ENCODE assay signal across 8 cellular contexts in the genomic region with DNA sequence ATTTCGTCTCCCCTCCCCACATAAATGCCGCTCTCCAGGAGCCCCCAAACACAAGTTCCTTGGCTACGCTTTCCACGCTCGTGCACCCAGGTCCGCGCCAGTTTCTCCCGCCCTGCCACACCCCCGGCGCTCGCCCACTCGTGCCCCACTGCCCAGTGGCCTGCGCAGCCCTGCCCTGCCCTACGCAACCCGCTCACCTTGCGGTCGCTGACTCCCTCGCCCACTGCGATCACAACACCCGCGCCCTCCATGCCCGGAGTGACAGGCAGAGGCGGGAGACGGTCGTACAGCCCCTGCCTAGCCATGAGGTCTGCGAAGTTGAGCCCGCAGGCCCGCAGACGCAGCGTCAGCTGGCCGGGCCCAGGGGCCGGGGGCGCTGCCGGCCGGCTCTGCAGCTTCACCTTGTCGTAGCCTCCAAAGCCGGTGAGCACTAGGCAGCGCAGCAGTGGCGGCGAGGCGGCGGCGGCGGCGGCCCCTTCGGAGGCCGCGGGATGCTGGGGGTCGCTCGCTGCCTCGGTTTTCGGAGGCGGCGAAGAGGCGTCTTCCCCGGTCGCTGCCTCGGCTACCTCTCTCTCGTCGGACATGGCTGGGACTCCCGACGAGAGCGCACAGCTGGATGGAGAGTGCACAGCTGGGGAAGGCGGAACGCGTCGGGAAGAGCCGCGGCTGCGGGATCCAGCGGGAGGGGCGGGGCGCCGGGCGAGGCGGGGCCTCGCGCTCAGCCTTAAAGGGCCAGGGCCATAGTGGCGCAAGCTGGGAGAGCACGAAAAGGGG. TPM values are rescaled to one million over a fixed set of nuclear protein-coding genes. Genes with fewer than 3 reads are reported as not detected.
DNase-seq lines count a peak whose midpoint lies in the region; ATAC-seq and TF ChIP-seq lines count a peak whose summit lies in the region.

A gene (minus strand): TSS at position 647 of the 774 bp plus-strand sequence. CDS start 63 bp downstream, at position 584.

- H3K23ac ChIP-seq in mesenchymal stem cell (ENCODE audit: low read length in 2 of 2): peak within 1 kb of the TSS; percentile 37 to 96

- no peak within 1 kb of the TSS for H2BK5ac ChIP-seq in mesenchymal stem cell (ENCODE audit: low read depth, low read length, poor library complexity, severe bottlenecking)

- H3K4me3 Mint-ChIP-seq in endodermal cell: peak within 1 kb of the TSS; percentile 98

- no peaks in the 10 kb centered on the region for H3K9me3 Mint-ChIP-seq in endodermal cell

- peaks cover 13% of the 10 kb centered on the region for H3K4me1 Mint-ChIP-seq in endodermal cell

- peak within 1 kb of the TSS; percentile 57 for H2BK15ac ChIP-seq in mesenchymal stem cell (ENCODE audit: low read depth, poor library complexity, severe bottlenecking)

- peak within 1 kb of the TSS; percentile 43 for H2AFZ ChIP-seq in mesenchymal stem cell (ENCODE audit: low read depth, low read length)

- H4K8ac ChIP-seq in mesenchymal stem cell (ENCODE audit: low read length): peak within 1 kb of the TSS; percentile 94

- peak within 1 kb of the TSS; percentile 79 for H3K4ac ChIP-seq in mesenchymal stem cell (ENCODE audit: low read depth in 1 of 2, low read length in 2 of 2)

- H3K4me1 ChIP-seq in NT2/D1 (ENCODE audit: insufficient read depth, insufficient read length): peaks cover 17% of the 10 kb centered on the region
- H3K4me1 ChIP-seq in endodermal cell (ENCODE audit: control insufficient read depth, insufficient read depth, low read length): peaks cover 12% of the 10 kb centered on the region
- peaks cover 24% of the 10 kb centered on the region for H3K4me1 ChIP-seq in mesenchymal stem cell (ENCODE audit: control insufficient read depth, insufficient read depth, low read depth, low read length)

- 0 to 2% methylated on average over 8 to 80 of the region's 80 CpGs for WGBS in endodermal cell (ENCODE audit: insufficient coverage in 1 of 2, insufficient read length in 1 of 2), 2 experiments
- under 1% methylated on average over 71 of the region's 80 CpGs for WGBS in mesenchymal stem cell

- H3K27ac ChIP-seq in endodermal cell (ENCODE audit: low read depth, low read length) (peak within 1 kb of the TSS; percentile 81), mesenchymal stem cell (ENCODE audit: low read length, poor library complexity, severe bottlenecking) (peak within 1 kb of the TSS; percentile 41)

- peaks cover 10% of the 10 kb centered on the region for H3K79me1 ChIP-seq in mesenchymal stem cell (replicated peaks; ENCODE audit: low read length, poor library complexity, severe bottlenecking)

- in situ Hi-C loops in Caki2 (cut with HindIII; ENCODE audit: low pct_unique_long_range_greater_than_20kb, low sequenced_read_pairs): no loop called here

- DNase-seq in Caki2 (ENCODE audit: low read depth) (peak; percentile 77), HK-2 (ENCODE audit: unreplicated experiment) (peak; percentile 76), NT2/D1 (ENCODE audit: low read depth, low spot score) (peak; percentile 68), activated T-cell treated with anti-CD3 and anti-CD28 coated beads for 1 hour (ENCODE audit: low read depth) (peak; percentile 61), endodermal cell (peak; percentile 97), mesenchymal stem cell (peak; percentile 86)
- peak; percentile 20 to 23 for DNase-seq in stimulated activated CD8-positive, alpha-beta memory T cell treated with anti-CD3 and anti-CD28 coated beads, Interleukin-15, amount 100 ng/mL, for 4 hours (ENCODE audit: low read depth in 2 of 2)

- H3K27me3 Mint-ChIP-seq in endodermal cell (ENCODE audit: insufficient read depth): no peaks in the 10 kb centered on the region

- H3K27me3 ChIP-seq in NT2/D1 (ENCODE audit: insufficient read depth, insufficient read length) (no peaks in the 10 kb centered on the region), endodermal cell (ENCODE audit: control insufficient read depth, insufficient read depth, low read length, poor library complexity, severe bottlenecking) (no peaks in the 10 kb centered on the region), mesenchymal stem cell (ENCODE audit: control insufficient read depth in 1 of 2, insufficient read depth in 1 of 2, low read length in 2 of 2) (no peaks in the 10 kb centered on the region)

- peak within 1 kb of the TSS; percentile 97 for H3K27ac Mint-ChIP-seq in endodermal cell

- peak within 1 kb of the TSS; percentile 98 to 99 for H3K18ac ChIP-seq in mesenchymal stem cell (ENCODE audit: low read depth in 1 of 2, low read length in 2 of 2)

- peak within 1 kb of the TSS; percentile 96 for H2BK120ac ChIP-seq in mesenchymal stem cell (ENCODE audit: low read depth, low read length)

- H2AK5ac ChIP-seq in mesenchymal stem cell (ENCODE audit: low read length, severe bottlenecking): no peak within 1 kb of the TSS

- H3K36me3 ChIP-seq in NT2/D1 (ENCODE audit: insufficient read depth, insufficient read length, low read length): peaks cover 22% of the 10 kb centered on the region
- peaks cover 29% of the 10 kb centered on the region for H3K36me3 ChIP-seq in endodermal cell (ENCODE audit: control insufficient read depth, insufficient read depth, low read length)
- peaks cover 20 to 31% of the 10 kb centered on the region in 2 experiments for H3K36me3 ChIP-seq in mesenchymal stem cell (ENCODE audit: control insufficient read depth in 1 of 2, insufficient read depth in 2 of 2, low read depth in 1 of 2, low read length in 2 of 2)

- peak; percentile 31 for TF ChIP-seq CTCF in endodermal cell (conservative IDR thresholded peaks at IDR 0.05)

- peak within 1 kb of the TSS in 1 of 2 experiments; percentile 60 for H2BK12ac ChIP-seq in mesenchymal stem cell (ENCODE audit: low read length in 2 of 2)

- H4K91ac ChIP-seq in mesenchymal stem cell (ENCODE audit: low read length): peak within 1 kb of the TSS; percentile 99

- no peak for ATAC-seq in HG02588 (IDR thresholded peaks at IDR 0.05; ENCODE audit: unreplicated experiment)

- H3K9me3 ChIP-seq in NT2/D1 (ENCODE audit: insufficient read depth, low read length): no peaks in the 10 kb centered on the region
- no peaks in the 10 kb centered on the region for H3K9me3 ChIP-seq in endodermal cell (ENCODE audit: control insufficient read depth, low read length)
- no peaks in the 10 kb centered on the region for H3K9me3 ChIP-seq in mesenchymal stem cell (ENCODE audit: control insufficient read depth, low read length)

- H3K4me2 ChIP-seq in mesenchymal stem cell (ENCODE audit: low read length, poor library complexity, severe bottlenecking): peak within 1 kb of the TSS; percentile 77

- peak within 1 kb of the TSS; percentile 25 to 99 for H3K14ac ChIP-seq in mesenchymal stem cell (ENCODE audit: low read length in 2 of 2)

- H3K4me3 ChIP-seq in NT2/D1 (ENCODE audit: insufficient read length, low read depth) (peak within 1 kb of the TSS; percentile 99), endodermal cell (ENCODE audit: low read length) (peak within 1 kb of the TSS; percentile 93), mesenchymal stem cell (ENCODE audit: insufficient read depth in 1 of 2, low read depth in 1 of 2, low read length in 2 of 2) (peak within 1 kb of the TSS; percentile 95 to 99)

- peaks cover 25% of the 10 kb centered on the region for H3K36me3 Mint-ChIP-seq in endodermal cell (ENCODE audit: low read depth)

- peak within 1 kb of the TSS; percentile 97 for H3K9ac ChIP-seq in NT2/D1 (ENCODE audit: insufficient read length, low read depth)
- peak within 1 kb of the TSS; percentile 75 for H3K9ac ChIP-seq in endodermal cell (ENCODE audit: extremely low read depth, low read length, poor library complexity, severe bottlenecking)
- H3K9ac ChIP-seq in mesenchymal stem cell (ENCODE audit: low read length): peak within 1 kb of the TSS; percentile 96

RNA-seq across cellular contexts. Expression of the gene that starts here (rescaled TPM):
- total RNA-seq in Caki2 (2014; rRNA removed; shearing (Covaris generic); ENCODE audit: low replicate concordance): 163 and 181 TPM in 2 replicates
- total RNA-seq in endodermal cell: 100 to 1,000 TPM; 306 to 402 TPM
- 281 TPM for polyA plus RNA-seq in endodermal cell (2013, experiment 1 of 2)
- 251 TPM for polyA plus RNA-seq in endodermal cell (2013, experiment 2 of 2)
- polyA plus RNA-seq in mesenchymal stem cell (2013, experiment 1 of 2): 775 TPM
- 762 TPM for polyA plus RNA-seq in mesenchymal stem cell (2013, experiment 2 of 2)

Comparison
In these comparisons a context has a peak if more than half of its experiments do, and no peak if none do; other contexts are left out.
1. DNase-seq: peak in every context shown above with its lines; median percentile 97 in endodermal cell; 86 in mesenchymal stem cell; 77 in Caki2; 76 in HK-2; 68 in NT2/D1; 61 in activated T-cell treated with anti-CD3 and anti-CD28 coated beads for 1 hour; 22 in stimulated activated CD8-positive, alpha-beta memory T cell treated with anti-CD3 and anti-CD28 coated beads, Interleukin-15, amount 100 ng/mL, for 4 hours.